10 cellular contexts compared by ENCODE assay signal in genomic region chr4:81152839-81153713, GRCh38.
DNase-seq lines count a peak whose midpoint lies in the region; TF ChIP-seq lines count a peak whose summit lies in the region.
"Had no signal": no experiment of that assay in that cellular context is flagged by ENCODE, and none has a peak within 500 bp of the region (broad histone marks: within the 10 kb centered on the region; RNA-seq: fewer than 3 reads in every experiment).

No MANE protein-coding gene starts in this region.

- TF ChIP-seq CTCF in LNCaP clone FGC (IDR thresholded peaks at IDR 0.05; ENCODE audit: control insufficient read depth, extremely low read depth, insufficient read depth) (no peak), colonic mucosa (IDR thresholded peaks at IDR 0.05) (no peak)

- no peaks in the 10 kb centered on the region for H3K9me3 ChIP-seq in colonic mucosa
- no peaks in the 10 kb centered on the region for H3K9me3 ChIP-seq in neuronal stem cell (replicated peaks in 1 of 2; ENCODE audit: control insufficient read depth in 2 of 2, insufficient read depth in 1 of 2, low read depth in 1 of 2, low read length in 2 of 2)
- H3K9me3 ChIP-seq: tibial artery had no signal

- H2AFZ ChIP-seq in neuronal stem cell (ENCODE audit: low read length): peak overlapping the region; percentile 82

- no peak overlapping the region for H3K4ac ChIP-seq in neuronal stem cell (ENCODE audit: low read length)

- no peak overlapping the region for H2BK12ac ChIP-seq in neuronal stem cell (ENCODE audit: low read length)

- H2AK5ac ChIP-seq in neuronal stem cell (ENCODE audit: low read depth, low read length): no peak overlapping the region

- no peak overlapping the region for H3K18ac ChIP-seq in neuronal stem cell (ENCODE audit: low read length)

- H3K9ac ChIP-seq in colonic mucosa (ENCODE audit: low read depth in 2 of 2, low read length in 2 of 2) (no peak overlapping the region), neuronal stem cell (ENCODE audit: low read depth, low read length, poor library complexity) (no peak overlapping the region)

- H3K27ac ChIP-seq in colonic mucosa (peak overlapping the region; percentile 38), neuronal stem cell (replicated peaks; ENCODE audit: low read length) (no peak overlapping the region)
- H3K27ac ChIP-seq: tibial artery had no signal

- H3K36me3 ChIP-seq in colonic mucosa: no peaks in the 10 kb centered on the region
- no peaks in the 10 kb centered on the region for H3K36me3 ChIP-seq in neuronal stem cell (replicated peaks in 1 of 2; ENCODE audit: control insufficient read depth in 2 of 2, insufficient read depth in 2 of 2, low read length in 2 of 2)
- H3K36me3 ChIP-seq: tibial artery had no signal

- H3K79me1 ChIP-seq in neuronal stem cell (ENCODE audit: low read depth, low read length): no peaks in the 10 kb centered on the region

- no peak overlapping the region for H3K4me2 ChIP-seq in neuronal stem cell (ENCODE audit: insufficient read depth, low read length, poor library complexity, severe bottlenecking)

- no peak overlapping the region for H3K23ac ChIP-seq in neuronal stem cell (ENCODE audit: low read depth, low read length, poor library complexity)

- no peaks in the 10 kb centered on the region for H3K4me1 ChIP-seq in colonic mucosa
- no peaks in the 10 kb centered on the region for H3K4me1 ChIP-seq in neuronal stem cell (ENCODE audit: control insufficient read depth in 2 of 2, insufficient read depth in 1 of 2, low read depth in 1 of 2, low read length in 2 of 2)
- H3K4me1 ChIP-seq: tibial artery had no signal

- no peak overlapping the region for H4K8ac ChIP-seq in neuronal stem cell (ENCODE audit: low read depth, low read length)

- H4K91ac ChIP-seq in neuronal stem cell (ENCODE audit: low read depth, low read length, poor library complexity): no peak overlapping the region

- H3K4me3 ChIP-seq in LNCaP clone FGC (ENCODE audit: low read depth, low read length) (peak overlapping the region; percentile 51), colonic mucosa (peak overlapping the region; percentile 25), neuronal stem cell (ENCODE audit: low read length in 2 of 2) (peak overlapping the region in 1 of 2 donors; percentile 38)
- H3K4me3 ChIP-seq: tibial artery had no signal

- no peak overlapping the region for H2BK15ac ChIP-seq in neuronal stem cell (ENCODE audit: low read length)

- no peak overlapping the region for H2BK5ac ChIP-seq in neuronal stem cell (ENCODE audit: low read length)

- H2BK120ac ChIP-seq in neuronal stem cell (ENCODE audit: low read depth, low read length): no peak overlapping the region

- DNase-seq in NCI-H510A treated with DMSO at 0.1 percent for 48 hours (lab: John Stamatoyannopoulos, UW): peak; percentile 28
- no peak for DNase-seq in NCI-H510A (lab: John Stamatoyannopoulos, UW)
- DNase-seq in LNCaP clone FGC (ENCODE audit: low read depth): no peak
- no peak for DNase-seq in colonic mucosa
- no peak for DNase-seq in neuronal stem cell (ENCODE audit: low spot score)
- no peak for DNase-seq in central memory CD4-positive, alpha-beta T cell
- no peak for DNase-seq in NCI-H2171 (lab: John Stamatoyannopoulos, UW)
- DNase-seq in middle frontal gyrus (ENCODE audit: extremely low spot score, low spot score): no peak
- DNase-seq: IMR-90, tibial artery had no signal

- no CpG with 5 or more reads among the region's 1 CpG for WGBS in neuronal stem cell (ENCODE audit: extremely low coverage in 2 of 2, insufficient read length in 2 of 2, insufficient replicate concordance in 1 of 2), 2 donors

- intact Hi-C loops in colonic mucosa (cut with DNase I): no loop called here

- no peak overlapping the region for H3K14ac ChIP-seq in neuronal stem cell (ENCODE audit: low read length)

- H3K27me3 ChIP-seq in colonic mucosa: no peaks in the 10 kb centered on the region
- H3K27me3 ChIP-seq in neuronal stem cell (ENCODE audit: control insufficient read depth in 3 of 3, insufficient read depth in 3 of 3, low read depth in 1 of 3, low read length in 3 of 3): no peaks in the 10 kb centered on the region
- H3K27me3 ChIP-seq: tibial artery had no signal
